ENCODE assay signal across 1 cellular context in genomic region chr15:62450061-62450460, GRCh38.
TF ChIP-seq lines count a peak whose summit lies in the region.

No MANE protein-coding gene starts in this region.

TF ChIP-seq in IMR-90, 13 proteins besides CTCF, POLR2A, EP300 and RAD21 (continued from another document):
- TF ChIP-seq, protein P1, sequence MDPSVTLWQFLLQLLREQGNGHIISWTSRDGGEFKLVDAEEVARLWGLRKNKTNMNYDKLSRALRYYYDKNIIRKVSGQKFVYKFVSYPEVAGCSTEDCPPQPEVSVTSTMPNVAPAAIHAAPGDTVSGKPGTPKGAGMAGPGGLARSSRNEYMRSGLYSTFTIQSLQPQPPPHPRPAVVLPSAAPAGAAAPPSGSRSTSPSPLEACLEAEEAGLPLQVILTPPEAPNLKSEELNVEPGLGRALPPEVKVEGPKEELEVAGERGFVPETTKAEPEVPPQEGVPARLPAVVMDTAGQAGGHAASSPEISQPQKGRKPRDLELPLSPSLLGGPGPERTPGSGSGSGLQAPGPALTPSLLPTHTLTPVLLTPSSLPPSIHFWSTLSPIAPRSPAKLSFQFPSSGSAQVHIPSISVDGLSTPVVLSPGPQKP (IDR thresholded peaks at IDR 0.05; ENCODE audit: borderline replicate concordance, low read depth, low read length): no peak
- TF ChIP-seq SMC3 (IDR thresholded peaks at IDR 0.05; ENCODE audit: low read depth, low read length) (no peak), MXI1 (IDR thresholded peaks at IDR 0.05; ENCODE audit: borderline replicate concordance, low read depth, low read length) (no peak), BHLHE40 (IDR thresholded peaks at IDR 0.05; ENCODE audit: low read depth, low read length) (no peak), MAZ (IDR thresholded peaks at IDR 0.05; ENCODE audit: borderline replicate concordance, low read depth, low read length) (no peak), FOS (IDR thresholded peaks at IDR 0.05; ENCODE audit: low read depth, low read length) (no peak), CHD1 (IDR thresholded peaks at IDR 0.05; ENCODE audit: low read depth, low read length) (no peak), RFX5 (IDR thresholded peaks at IDR 0.05; ENCODE audit: low read depth, low read length) (no peak), NFE2L2 (IDR thresholded peaks at IDR 0.05; ENCODE audit: low read depth, low read length) (no peak), CEBPB (IDR thresholded peaks at IDR 0.05; ENCODE audit: low read depth, low read length) (no peak), RCOR1 (IDR thresholded peaks at IDR 0.05; ENCODE audit: insufficient replicate concordance, low read length) (no peak)
